ENCODE assay signal across 23 cellular contexts in the genomic region with DNA sequence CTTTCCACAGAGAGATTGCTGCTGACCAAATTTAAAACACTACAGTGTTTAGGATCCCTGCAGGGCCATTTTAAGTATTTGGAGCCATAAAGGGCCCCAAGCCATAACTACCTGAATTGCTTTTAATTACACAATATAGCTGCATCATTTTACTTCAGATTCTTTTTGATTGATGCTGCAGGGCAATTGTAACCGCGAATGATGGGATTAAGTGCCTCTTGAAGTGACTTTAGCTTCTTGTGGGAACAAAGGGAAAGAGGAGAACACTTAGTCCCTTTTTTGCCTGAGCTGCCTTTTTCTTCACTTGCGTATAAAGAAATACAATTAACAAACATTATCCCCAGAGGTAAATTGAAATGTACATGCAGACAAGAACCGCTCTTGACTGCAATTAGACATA.
DNase-seq lines count a peak whose midpoint lies in the region; ATAC-seq and TF ChIP-seq lines count a peak whose summit lies in the region.
"Had no signal": no experiment of that assay in that cellular context is flagged by ENCODE, and none has a peak within 500 bp of the region (broad histone marks: within the 10 kb centered on the region; RNA-seq: fewer than 3 reads in every experiment).

No MANE protein-coding gene starts in this region.

- H3K27ac ChIP-seq in iPS-20b (ENCODE audit: low read length), result peak overlapping the region; percentile 29
- H3K27ac ChIP-seq: brain microvascular endothelial cell, psoas muscle, skin epidermis, tibial nerve, WERI-Rb-1 had no signal

- H3K4me3 ChIP-seq in iPS-20b (ENCODE audit: low read length), result no peak overlapping the region
- H3K4me3 ChIP-seq: psoas muscle, skin epidermis, tibial nerve had no signal

- no peaks in the 10 kb centered on the region for H3K9me3 ChIP-seq in iPS-20b (ENCODE audit: insufficient read depth, low read depth, low read length)
- H3K9me3 ChIP-seq: psoas muscle, tibial nerve had no signal

- CTCF ChIA-PET in HEK293T (lab: Yijun Ruan, JAX), result no interaction called here

- H3K36me3 ChIP-seq in iPS-20b (ENCODE audit: insufficient read depth, low read depth, low read length), result no peaks in the 10 kb centered on the region
- H3K36me3 ChIP-seq: brain microvascular endothelial cell, tibial nerve, WERI-Rb-1 had no signal

- no peak for DNase-seq in HEK293T (ENCODE audit: extremely low spot score)
- DNase-seq in NCI-H146 (lab: John Stamatoyannopoulos, UW), result peak; percentile 51
- peak; percentile 47 for DNase-seq in NCI-H345 treated with DMSO at 0.1 percent for 48 hours (lab: John Stamatoyannopoulos, UW; ENCODE audit: unreplicated experiment)
- DNase-seq in NAMALWA (ENCODE audit: low spot score), result no peak
- DNase-seq in OCI-M1 (lab: John Stamatoyannopoulos, UW), result no peak
- DNase-seq: activated effector memory CD4-positive, alpha-beta T cell treated with Interleukin-2 at 50 U/mL for 16 hours; activated naive CD8-positive, alpha-beta T cell treated with anti-CD3 and anti-CD28 coated beads, Interleukin-2, amount 50 U/mL, for 24 hours; brain microvascular endothelial cell; CD4-positive, alpha-beta T cell; DMS53; glutamatergic neuron; immature natural killer cell; NCI-H2029; psoas muscle; stimulated activated CD4-positive, alpha-beta T cell treated with anti-CD3 and anti-CD28 coated beads, Interleukin-2, amount 100 ng/mL, for 48 hours; stimulated activated naive CD8-positive, alpha-beta T cell treated with anti-CD3 and anti-CD28 coated beads, Interleukin-15, Interleukin-2, amounts not matched to agents 100 U/mL and 50 U/mL, for 24 hours; WERI-Rb-1 had no signal

- H3K9ac ChIP-seq in iPS-20b (ENCODE audit: low read depth, low read length), result peak overlapping the region; percentile 10; the same call in 1 of the 2 replicates

- no peaks in the 10 kb centered on the region for H3K27me3 ChIP-seq in iPS-20b (ENCODE audit: insufficient read depth, low read length)
- H3K27me3 ChIP-seq: tibial nerve had no signal

- peaks cover 51% of the 10 kb centered on the region for H3K4me1 ChIP-seq in iPS-20b (ENCODE audit: insufficient read depth, low read length)
- H3K4me1 ChIP-seq: psoas muscle had no signal

- no peak for ATAC-seq in HG03097 (IDR thresholded peaks at IDR 0.05; ENCODE audit: low FRiP score, unreplicated experiment)
- ATAC-seq in SK-N-SH treated with all-trans-retinoic acid at 6 μM for 48 hours, result no peak
- ATAC-seq: activated naive CD8-positive, alpha-beta T cell treated with anti-CD3 and anti-CD28 coated beads, Interleukin-2, amount 50 U/mL, for 24 hours; HepG2; psoas muscle; stimulated activated naive CD8-positive, alpha-beta T cell treated with anti-CD3 and anti-CD28 coated beads, Interleukin-15, Interleukin-2, amounts not matched to agents 100 U/mL and 50 U/mL, for 24 hours had no signal

- POLR2A ChIA-PET in HEK293T (lab: Yijun Ruan, JAX), result no interaction called here

TF ChIP-seq in HEK293T, 16 proteins besides CTCF, POLR2A, EP300 and RAD21:
- TF ChIP-seq TARDBP (IDR thresholded peaks at IDR 0.05) (no peak), ELF4 (IDR thresholded peaks at IDR 0.05) (no peak), FOXA1 (IDR thresholded peaks at IDR 0.05) (no peak), BHLHE40 (IDR thresholded peaks at IDR 0.05; ENCODE audit: borderline replicate concordance) (no peak), CTBP1 (IDR thresholded peaks at IDR 0.05; ENCODE audit: borderline replicate concordance) (no peak)
- TF ChIP-seq, protein P1, sequence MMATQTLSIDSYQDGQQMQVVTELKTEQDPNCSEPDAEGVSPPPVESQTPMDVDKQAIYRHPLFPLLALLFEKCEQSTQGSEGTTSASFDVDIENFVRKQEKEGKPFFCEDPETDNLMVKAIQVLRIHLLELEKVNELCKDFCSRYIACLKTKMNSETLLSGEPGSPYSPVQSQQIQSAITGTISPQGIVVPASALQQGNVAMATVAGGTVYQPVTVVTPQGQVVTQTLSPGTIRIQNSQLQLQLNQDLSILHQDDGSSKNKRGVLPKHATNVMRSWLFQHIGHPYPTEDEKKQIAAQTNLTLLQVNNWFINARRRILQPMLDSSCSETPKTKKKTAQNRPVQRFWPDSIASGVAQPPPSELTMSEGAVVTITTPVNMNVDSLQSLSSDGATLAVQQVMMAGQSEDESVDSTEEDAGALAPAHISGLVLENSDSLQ (IDR thresholded peaks at IDR 0.05), result peak; percentile 58

TF ChIP-seq in SK-N-SH treated with all-trans-retinoic acid at 6 μM for 48 hours, 23 proteins besides CTCF, POLR2A, EP300 and RAD21:
- TF ChIP-seq ZNF70 (CRISPR knock-in tag; IDR thresholded peaks at IDR 0.05), result no peak
- TF ChIP-seq ZFP30 (CRISPR knock-in tag; IDR thresholded peaks at IDR 0.05), result no peak
- no peak for TF ChIP-seq BACH2 (CRISPR knock-in tag; IDR thresholded peaks at IDR 0.05; ENCODE audit: borderline replicate concordance)
- TF ChIP-seq TCF4 (CRISPR knock-in tag; IDR thresholded peaks at IDR 0.05; ENCODE audit: borderline replicate concordance), result no peak
- no peak for TF ChIP-seq CSDC2 (CRISPR knock-in tag; IDR thresholded peaks at IDR 0.05)

Comparison
In these comparisons a context has a peak if more than half of its experiments do, and no peak if none do; other contexts are left out.
1. DNase-seq: peak in NCI-H146 (single experiment) and NCI-H345 treated with DMSO at 0.1 percent for 48 hours (single experiment); none in HEK293T (single experiment), NAMALWA (single experiment) and OCI-M1 (single experiment).